8 cellular contexts compared by ENCODE assay signal in genomic region chr10:103696411-103697145, GRCh38.
DNase-seq lines count a peak whose midpoint lies in the region; ATAC-seq and TF ChIP-seq lines count a peak whose summit lies in the region.

No MANE protein-coding gene starts in this region.

- intact Hi-C loops in Right ventricle myocardium inferior (cut with DNase I), result no loop called here

- H3K9ac ChIP-seq in smooth muscle cell (ENCODE audit: low read depth), result peak overlapping the region; percentile 45

- H3K4me1 ChIP-seq in RWPE2 (ENCODE audit: insufficient read depth, poor library complexity, severe bottlenecking) (peaks cover 23% of the 10 kb centered on the region), smooth muscle cell (ENCODE audit: low read depth) (peaks cover 18% of the 10 kb centered on the region)

- peaks cover 19% of the 10 kb centered on the region for H3F3A ChIP-seq in smooth muscle cell (ENCODE audit: low read depth)

- DNase-seq in NCI-H1436 (lab: John Stamatoyannopoulos, UW) (peak; percentile 29), NCI-H1436 treated with DMSO at 0.1 percent for 48 hours (lab: John Stamatoyannopoulos, UW) (no peak), RWPE2 (ENCODE audit: low spot score) (peak; percentile 91), Right ventricle myocardium inferior (ENCODE audit: missing footprints) (no peak), smooth muscle cell (lab: John Stamatoyannopoulos, UW; ENCODE audit: unreplicated experiment) (no peak), HuH-7 (ENCODE audit: low spot score) (no peak)
- peak; percentile 62 for DNase-seq in activated T-helper 9 cell treated with anti-CD3 and anti-CD28 coated beads, Interleukin-2, amount 50 U/mL, for 16 hours (ENCODE audit: low read depth)

- TF ChIP-seq CTCF in RWPE2 (IDR thresholded peaks at IDR 0.05; ENCODE audit: poor library complexity, severe bottlenecking) (peak; percentile 52), smooth muscle cell (IDR thresholded peaks at IDR 0.05; ENCODE audit: borderline replicate concordance, insufficient read depth, poor library complexity, severe bottlenecking) (peak; percentile 31)

- H2AFZ ChIP-seq in smooth muscle cell (ENCODE audit: low read depth), result no peak overlapping the region

- H3K27me3 ChIP-seq in RWPE2 (ENCODE audit: insufficient read depth, poor library complexity, severe bottlenecking) (no peaks in the 10 kb centered on the region), smooth muscle cell (ENCODE audit: low read depth) (no peaks in the 10 kb centered on the region)

- H3K4me3 ChIP-seq in RWPE2 (ENCODE audit: severe bottlenecking) (no peak overlapping the region), smooth muscle cell (no peak overlapping the region)

- peaks cover 14% of the 10 kb centered on the region for H3K36me3 ChIP-seq in RWPE2 (ENCODE audit: low read depth)
- H3K36me3 ChIP-seq in smooth muscle cell (ENCODE audit: low read depth), result no peaks in the 10 kb centered on the region

- ATAC-seq in HG02973 (IDR thresholded peaks at IDR 0.05; ENCODE audit: unreplicated experiment) (peak; percentile 39), RWPE2 (ENCODE audit: low read depth) (peak; percentile 87), Right ventricle myocardium inferior (peak; percentile 70)

- peaks cover 10% of the 10 kb centered on the region for H3K79me2 ChIP-seq in smooth muscle cell (ENCODE audit: low read depth)

- H3K4me2 ChIP-seq in smooth muscle cell, result peak overlapping the region; percentile 55

- 8% methylated on average over 10 of the region's 10 CpGs for WGBS in smooth muscle cell (ENCODE audit: low lambda C conversion rate)

- H4K20me1 ChIP-seq in smooth muscle cell (ENCODE audit: low read depth), result peaks cover 16% of the 10 kb centered on the region

- peak overlapping the region; percentile 92 for H3K27ac ChIP-seq in RWPE2 (ENCODE audit: poor library complexity, severe bottlenecking)
- H3K27ac ChIP-seq in smooth muscle cell (ENCODE audit: low read depth), result peak overlapping the region; percentile 68

- no peaks in the 10 kb centered on the region for H3K9me3 ChIP-seq in RWPE2 (ENCODE audit: severe bottlenecking)
- no peaks in the 10 kb centered on the region for H3K9me3 ChIP-seq in smooth muscle cell (replicated peaks; ENCODE audit: low read depth)

Comparison
In these comparisons a context has a peak if more than half of its experiments do, and no peak if none do; other contexts are left out.
1. DNase-seq: peak in NCI-H1436 (single experiment), RWPE2 (single experiment) and activated T-helper 9 cell treated with anti-CD3 and anti-CD28 coated beads, Interleukin-2, amount 50 U/mL, for 16 hours (single experiment); none in NCI-H1436 treated with DMSO at 0.1 percent for 48 hours (single experiment), Right ventricle myocardium inferior (single experiment), smooth muscle cell (single experiment) and HuH-7 (single experiment).
2. Peak in every context shown above with its lines, with median percentiles within 50 percentile points of each other: ATAC-seq.